ENCODE assay signal across 8 cellular contexts in the genomic region with DNA sequence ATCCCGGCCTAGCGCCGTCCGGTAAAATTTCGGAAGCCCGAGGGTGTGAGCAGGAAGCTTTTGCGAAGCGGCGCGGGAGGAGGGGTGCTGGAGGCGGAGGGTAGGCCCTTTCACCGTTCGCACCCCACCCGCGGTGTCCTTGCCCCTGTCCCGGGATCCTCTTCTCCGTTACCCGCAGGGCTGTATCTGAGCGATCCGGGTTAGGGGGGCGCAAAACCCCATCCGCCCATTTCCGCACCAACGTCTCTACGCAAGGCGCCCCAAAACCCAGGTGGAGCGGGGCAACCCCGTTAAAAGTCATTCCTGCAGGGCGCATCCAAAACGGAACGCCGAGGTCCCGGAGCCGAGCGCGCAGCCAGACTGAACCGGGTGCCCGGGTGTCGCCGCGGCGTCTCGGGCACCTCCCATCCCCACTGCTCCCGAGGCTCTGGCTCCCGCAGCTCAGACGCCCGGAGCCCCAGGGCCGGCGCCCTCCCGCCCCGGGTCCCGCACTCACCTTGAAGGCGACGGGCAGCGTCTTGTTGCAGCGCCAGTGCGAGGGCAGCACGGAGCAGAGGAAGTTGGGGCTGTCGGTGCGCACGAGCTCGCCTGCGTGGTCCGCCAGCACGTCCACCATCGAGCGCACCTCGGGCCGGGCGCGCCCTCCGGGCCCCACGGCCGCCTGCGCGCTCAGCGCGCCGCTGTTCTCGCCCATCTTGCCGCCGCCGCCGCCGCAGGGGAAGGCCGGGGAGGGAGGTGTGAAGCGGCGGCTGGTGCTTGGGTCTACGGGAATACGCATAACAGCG. TPM values are rescaled to one million over a fixed set of nuclear protein-coding genes. Genes with fewer than 3 reads are reported as not detected.
DNase-seq lines count a peak whose midpoint lies in the region; ATAC-seq and TF ChIP-seq lines count a peak whose summit lies in the region.

No MANE protein-coding gene starts in this region.

- no peaks in the 10 kb centered on the region for H3K27me3 ChIP-seq in lung (ENCODE audit: control insufficient read depth, insufficient read depth)
- H3K27me3 ChIP-seq in testis: no peaks in the 10 kb centered on the region

- H3K36me3 ChIP-seq in lung (ENCODE audit: control insufficient read depth in 2 of 2, insufficient read depth in 2 of 2, low read length in 2 of 2) (no peaks in the 10 kb centered on the region), testis (ENCODE audit: low read depth, missing control alignments) (no peaks in the 10 kb centered on the region)

- H3K4me1 ChIP-seq in lung (ENCODE audit: control insufficient read depth in 2 of 2, insufficient read depth in 2 of 2, low read length in 2 of 2): peaks cover 0 to 25% of the 10 kb centered on the region in 2 donors
- H3K4me1 ChIP-seq in testis: peaks cover 3% of the 10 kb centered on the region

- peak; percentile 78 for DNase-seq in activated naive CD8-positive, alpha-beta T cell treated with anti-CD3 and anti-CD28 coated beads, Interleukin-2, amount 10 ng/mL, durations not matched to agents 7 days and 5 days
- DNase-seq in lung (ENCODE audit: low spot score): no peak
- DNase-seq in testis: no peak
- no peak for DNase-seq in RKO (ENCODE audit: low spot score)
- no peak for DNase-seq in NCI-H345 treated with DMSO at 0.1 percent for 48 hours (lab: John Stamatoyannopoulos, UW; ENCODE audit: unreplicated experiment)

- ATAC-seq in GM18511 (IDR thresholded peaks at IDR 0.05; ENCODE audit: unreplicated experiment) (peak; percentile 18), HG02870 (IDR thresholded peaks at IDR 0.05; ENCODE audit: unreplicated experiment) (peak; percentile 6), lung (ENCODE audit: insufficient read depth, low FRiP score) (peak; percentile 17)
- ATAC-seq in activated naive CD8-positive, alpha-beta T cell treated with anti-CD3 and anti-CD28 coated beads, Interleukin-2, amount 10 ng/mL, durations not matched to agents 7 days and 5 days (ENCODE audit: low read depth): peak; percentile 3

- peaks cover 63% of the 10 kb centered on the region for H3K4me1 Mint-ChIP-seq in activated naive CD8-positive, alpha-beta T cell treated with anti-CD3 and anti-CD28 coated beads, Interleukin-2, amount 10 ng/mL, durations not matched to agents 7 days and 5 days

- intact Hi-C loops in testis (cut with DNase I; ENCODE audit: low total_unique reads): no loop called here

- POLR2A ChIA-PET in activated naive CD8-positive, alpha-beta T cell treated with anti-CD3 and anti-CD28 coated beads, Interleukin-2, amount 10 ng/mL, durations not matched to agents 7 days and 5 days (lab: Charles Lee): interaction anchor here (1.1 to 6.4 kb wide), 17 partner anchors 11 to 108 kb away, joined by 3 to 64 read pairs (median 6); no protein-coding TSS in a partner anchor

- H3K27ac ChIP-seq in lung (ENCODE audit: low read depth in 1 of 2, low read length in 1 of 2) (peak overlapping the region in 1 of 2 donors; percentile 30), testis (peak overlapping the region in 1 of 2 donors; percentile 24)

- H3K27ac Mint-ChIP-seq in activated naive CD8-positive, alpha-beta T cell treated with anti-CD3 and anti-CD28 coated beads, Interleukin-2, amount 10 ng/mL, durations not matched to agents 7 days and 5 days: peak overlapping the region; percentile 91

- TF ChIP-seq POLR2A in Raji (IDR thresholded peaks at IDR 0.05; ENCODE audit: insufficient read depth, low read depth, low read length) (peak; percentile 55), testis (IDR thresholded peaks at IDR 0.05) (no peak)

- peak overlapping the region; percentile 92 for H3K4me3 Mint-ChIP-seq in activated naive CD8-positive, alpha-beta T cell treated with anti-CD3 and anti-CD28 coated beads, Interleukin-2, amount 10 ng/mL, durations not matched to agents 7 days and 5 days

- no peak for TF ChIP-seq CTCF in lung (IDR thresholded peaks at IDR 0.05; ENCODE audit: control extremely low read depth, extremely low read depth)
- TF ChIP-seq CTCF in testis (IDR thresholded peaks at IDR 0.05): no peak

- H3K4me3 ChIP-seq in lung (peak overlapping the region; percentile 28), testis (peak overlapping the region; percentile 29 to 49)

- peaks cover 0 to 4% of the 10 kb centered on the region in 2 donors for H3K9me3 ChIP-seq in lung (ENCODE audit: control insufficient read depth in 2 of 2, insufficient read depth in 1 of 2, low read length in 1 of 2)
- no peaks in the 10 kb centered on the region for H3K9me3 ChIP-seq in testis

- WGBS in lung, 2 donors: 1 to 3% methylated on average over 76 to 91 of the region's 91 CpGs
- 4% methylated on average over 71 of the region's 91 CpGs; no CpG with 5 or more reads in 1 of the 2 donors for WGBS in testis, 2 donors

- H3K27me3 Mint-ChIP-seq in activated naive CD8-positive, alpha-beta T cell treated with anti-CD3 and anti-CD28 coated beads, Interleukin-2, amount 10 ng/mL, durations not matched to agents 7 days and 5 days: no peaks in the 10 kb centered on the region

- peaks cover 36% of the 10 kb centered on the region for H3K36me3 Mint-ChIP-seq in activated naive CD8-positive, alpha-beta T cell treated with anti-CD3 and anti-CD28 coated beads, Interleukin-2, amount 10 ng/mL, durations not matched to agents 7 days and 5 days

- H3K9me3 Mint-ChIP-seq in activated naive CD8-positive, alpha-beta T cell treated with anti-CD3 and anti-CD28 coated beads, Interleukin-2, amount 10 ng/mL, durations not matched to agents 7 days and 5 days: no peaks in the 10 kb centered on the region

RNA-seq across cellular contexts. Expression of gene RUNX3, which starts 0.8 kb away (rescaled TPM):
- total RNA-seq in activated naive CD8-positive, alpha-beta T cell treated with anti-CD3 and anti-CD28 coated beads, Interleukin-2, amount 10 ng/mL, durations not matched to agents 7 days and 5 days: 100 to 1,000 TPM; 172 TPM
- total RNA-seq in lung (1 to 10 TPM; 1.7 to 9.0 TPM), testis (1 to 10 TPM; 5.7 to 6.4 TPM)
- polyA plus RNA-seq in lung (1 to 10 TPM; 2.1 to 6.8 TPM), testis (ENCODE audit: insufficient read depth, low read depth, low replicate concordance) (5.1 TPM)

Comparison
In these comparisons a context has a peak if more than half of its experiments do, and no peak if none do; other contexts are left out.
1. RNA of gene RUNX3, which starts 0.8 kb away (total RNA-seq): 172 TPM in activated naive CD8-positive, alpha-beta T cell treated with anti-CD3 and anti-CD28 coated beads, Interleukin-2, amount 10 ng/mL, durations not matched to agents 7 days and 5 days; 1.7 to 9.0 TPM in lung and 5.7 to 6.4 TPM in testis; every median in the first group is over 10 times any median in the second.
2. Peak in every context shown above with its lines, with median percentiles within 50 percentile points of each other: ATAC-seq.